2 cellular contexts compared by ENCODE assay signal in the genomic region with DNA sequence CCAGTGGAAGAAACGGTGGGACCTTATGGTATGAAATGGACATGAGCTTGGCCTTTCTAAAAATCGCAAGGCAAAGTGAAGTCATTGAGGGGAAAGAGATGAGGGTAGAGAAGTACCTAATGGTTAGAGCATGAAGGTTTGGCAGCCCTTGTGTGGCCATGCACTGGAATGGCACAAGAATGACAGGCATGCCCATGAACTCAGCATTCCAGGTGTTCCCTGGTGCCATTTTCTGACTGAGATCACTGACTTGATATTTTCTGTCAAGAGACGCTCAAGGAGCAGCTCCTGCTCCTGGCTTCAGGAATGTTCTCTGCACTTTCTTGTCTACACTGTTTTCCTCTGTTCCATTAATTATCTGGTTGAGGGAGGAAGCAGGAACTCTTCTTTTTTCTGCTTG.
TF ChIP-seq lines count a peak whose summit lies in the region.

No MANE protein-coding gene starts in this region.

TF ChIP-seq in GM23338, 12 proteins besides CTCF, POLR2A, EP300 and RAD21:
- TF ChIP-seq JUNB (IDR thresholded peaks at IDR 0.05; ENCODE audit: unreplicated experiment) (no peak), CREB1 (CRISPR knock-in tag; IDR thresholded peaks at IDR 0.05; ENCODE audit: low read depth) (no peak), EZH2 (IDR thresholded peaks at IDR 0.05; ENCODE audit: low read depth, unreplicated experiment) (no peak), ETS1 (IDR thresholded peaks at IDR 0.05) (no peak), STAT1 (IDR thresholded peaks at IDR 0.05; ENCODE audit: unreplicated experiment) (no peak), NANOG (IDR thresholded peaks at IDR 0.05; ENCODE audit: borderline replicate concordance) (no peak), EZH2phosphoT487 (IDR thresholded peaks at IDR 0.05; ENCODE audit: unreplicated experiment) (no peak), ZNF331 (CRISPR knock-in tag; IDR thresholded peaks at IDR 0.05; ENCODE audit: low read depth) (no peak)
TF ChIP-seq in GM23338: peak in this region for 0.

TF ChIP-seq in H1, 55 proteins besides CTCF, POLR2A, EP300 and RAD21:
- TF ChIP-seq BCL11A (IDR thresholded peaks at IDR 0.05; ENCODE audit: low read depth in 2 of 2, low read length in 2 of 2) (no peak), EZH2 (IDR thresholded peaks at IDR 0.05; ENCODE audit: low read depth, low read length, severe bottlenecking) (no peak), SP4 (IDR thresholded peaks at IDR 0.05; ENCODE audit: low read length) (no peak)
